ENCODE assay signal across 18 cellular contexts in the genomic region with DNA sequence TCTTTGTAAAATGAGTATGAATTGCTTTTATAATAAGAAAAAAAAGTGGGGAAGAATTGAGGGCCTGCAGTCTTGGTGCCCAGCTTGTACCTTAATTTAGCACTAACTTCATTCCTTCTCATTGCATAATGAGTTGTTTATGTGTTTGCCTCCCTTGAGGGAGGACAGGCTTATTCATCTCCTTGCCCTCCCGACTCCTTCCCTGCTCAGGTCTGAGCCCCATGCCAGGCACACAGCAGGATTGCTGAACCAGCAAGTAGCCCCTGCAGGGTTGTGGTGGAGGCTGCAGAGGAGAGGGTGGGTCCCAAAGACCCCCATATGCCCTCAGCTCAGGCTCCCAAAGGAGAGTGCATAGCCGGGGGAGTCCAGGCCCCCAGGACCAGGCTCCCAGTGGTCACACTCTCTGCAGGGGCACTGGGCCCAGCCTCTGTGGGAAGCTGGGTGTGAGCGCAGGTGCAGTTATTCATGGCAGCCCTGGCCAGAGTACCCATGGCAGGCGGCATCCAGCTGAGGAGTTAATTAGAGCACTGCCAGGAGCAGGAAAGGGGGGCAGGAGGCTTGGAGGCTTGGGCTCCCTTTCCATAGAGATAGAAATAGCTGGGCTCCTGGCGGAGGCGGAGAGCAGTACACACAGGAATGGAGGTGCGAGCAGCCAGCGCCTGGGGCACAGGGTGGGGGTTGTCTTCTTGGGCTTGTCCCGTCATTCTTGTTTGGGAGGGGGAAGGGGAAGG. TPM values are rescaled to one million over a fixed set of nuclear protein-coding genes. Genes with fewer than 3 reads are reported as not detected.
A peak's percentile ranks its signal among the peaks of the same experiment; 100 is the strongest.
DNase-seq lines count a peak whose midpoint lies in the region; ATAC-seq and TF ChIP-seq lines count a peak whose summit lies in the region.
"Had no signal": no experiment of that assay in that cellular context is flagged by ENCODE, and none has a peak within 500 bp of the region (broad histone marks: within the 10 kb centered on the region; RNA-seq: fewer than 3 reads in every experiment).

No MANE protein-coding gene starts in this region.

- H3K4me3 ChIP-seq in heart right ventricle (no peak overlapping the region), left ventricle myocardium inferior (no peak overlapping the region), Panc1 (ENCODE audit: low read depth in 2 of 2, low read length in 2 of 2) (no peak overlapping the region), spleen (no peak overlapping the region)
- H3K4me3 ChIP-seq: colonic mucosa, esophagus muscularis mucosa, ovary, vagina had no signal

- H3K4me3 Mint-ChIP-seq in endothelial cell (ENCODE audit: unreplicated experiment), result no peak overlapping the region
- H3K4me3 Mint-ChIP-seq: CD8-positive, alpha-beta memory T cell; HFFc6; T-helper 17 cell had no signal

- H3K9me3 Mint-ChIP-seq in endothelial cell (ENCODE audit: unreplicated experiment), result no peaks in the 10 kb centered on the region
- H3K9me3 Mint-ChIP-seq: CD8-positive, alpha-beta memory T cell; HFFc6 had no signal

- ATAC-seq in heart right ventricle (peak in 7 of 8 donors; percentile 10 to 79 (median 43)), Panc1 (peak; percentile 47), left cardiac atrium (peak; percentile 45 to 60)
- ATAC-seq: T-helper 17 cell had no signal

- peaks cover 3% of the 10 kb centered on the region for H3K4me1 Mint-ChIP-seq in endothelial cell (ENCODE audit: unreplicated experiment)
- H3K4me1 Mint-ChIP-seq: CD8-positive, alpha-beta memory T cell had no signal

- H3K36me3 Mint-ChIP-seq in endothelial cell (ENCODE audit: low read depth, unreplicated experiment), result no peaks in the 10 kb centered on the region

- H3K27me3 ChIP-seq in heart right ventricle (peaks cover 0 to 17% (median 0%) of the 10 kb centered on the region in 7 donors), left ventricle myocardium inferior (ENCODE audit: low read depth) (peaks cover 59% of the 10 kb centered on the region), Panc1 (ENCODE audit: control insufficient read depth, insufficient read depth, low read length) (no peaks in the 10 kb centered on the region), spleen (replicated peaks in 1 of 7) (peaks cover 0 to 26% (median 0%) of the 10 kb centered on the region in 7 donors)
- H3K27me3 ChIP-seq: colonic mucosa, ovary, vagina had no signal

- POLR2A ChIA-PET in Panc1 (lab: Charles Lee), result no interaction called here

- in situ Hi-C loops in Panc1 (cut with HindIII; ENCODE audit: low pct_unique_long_range_greater_than_20kb, low sequenced_read_pairs), result no loop called here

- DNase-seq in heart right ventricle, result peak in 1 of 2 donors; percentile 30
- DNase-seq in left ventricle myocardium inferior, result no peak
- DNase-seq in Panc1 (ENCODE audit: low read depth, low spot score), result no peak
- peak; percentile 24 for DNase-seq in left cardiac atrium
- peak; percentile 41 for DNase-seq in spleen
- no peak for DNase-seq in endothelial cell (ENCODE audit: low spot score)
- DNase-seq in RKO (ENCODE audit: low spot score), result no peak
- no peak for DNase-seq in NCI-H2171 (lab: John Stamatoyannopoulos, UW)
- DNase-seq: CD8-positive, alpha-beta memory T cell; colonic mucosa; HFFc6; IMR-90; NCI-H82; ovary; stimulated activated CD4-positive, alpha-beta T cell treated with anti-CD3 and anti-CD28 coated beads, Interleukin-12 subunit alpha, Interleukin-12 subunit beta, amount 100 ng/mL, for 4 hours; T-helper 17 cell had no signal

- WGBS in heart right ventricle, 2 donors, result 55 to 56% methylated on average over 9 of the region's 9 CpGs
- 58 to 74% (median 64%) methylated on average over 7 to 9 of the region's 9 CpGs for WGBS in spleen, 5 donors

- no peak for TF ChIP-seq POLR2A in spleen (IDR thresholded peaks at IDR 0.05)

- CTCF ChIA-PET in Panc1 (lab: Charles Lee), result no interaction called here

- TF ChIP-seq CTCF in heart right ventricle (IDR thresholded peaks at IDR 0.05), result no peak
- TF ChIP-seq CTCF in left ventricle myocardium inferior (IDR thresholded peaks at IDR 0.05; ENCODE audit: borderline replicate concordance), result no peak
- no peak for TF ChIP-seq CTCF in Panc1 (IDR thresholded peaks at IDR 0.05)
- no peak for TF ChIP-seq CTCF in spleen (IDR thresholded peaks at IDR 0.05 in 8 of 11, conservative IDR thresholded peaks at IDR 0.05 in 3 of 11)
- TF ChIP-seq CTCF in endothelial cell (IDR thresholded peaks at IDR 0.05; ENCODE audit: unreplicated experiment), result no peak

- H3K36me3 ChIP-seq in heart right ventricle (no peaks in the 10 kb centered on the region), left ventricle myocardium inferior (no peaks in the 10 kb centered on the region), Panc1 (ENCODE audit: control insufficient read depth, insufficient read depth, low read length) (no peaks in the 10 kb centered on the region), spleen (no peaks in the 10 kb centered on the region)
- H3K36me3 ChIP-seq: colonic mucosa, esophagus muscularis mucosa, ovary, vagina had no signal

- no peaks in the 10 kb centered on the region for H3K9me3 ChIP-seq in heart right ventricle
- H3K9me3 ChIP-seq in left ventricle myocardium inferior (replicated peaks), result no peaks in the 10 kb centered on the region
- H3K9me3 ChIP-seq in Panc1 (ENCODE audit: control insufficient read depth, insufficient read depth, low read depth, low read length), result no peaks in the 10 kb centered on the region
- H3K9me3 ChIP-seq in spleen, result no peaks in the 10 kb centered on the region
- H3K9me3 ChIP-seq: colonic mucosa, esophagus muscularis mucosa, ovary, vagina had no signal

- BruUV-seq in Panc1 (replicated peaks; lab: Mats Ljungman, UMichigan), result no TSS peak

- peak overlapping the region in 3 of 10 donors; percentile 11 to 56 (median 39) for H3K27ac ChIP-seq in heart right ventricle
- no peak overlapping the region for H3K27ac ChIP-seq in left ventricle myocardium inferior (replicated peaks)
- H3K27ac ChIP-seq in Panc1 (ENCODE audit: low read length), result no peak overlapping the region
- H3K27ac ChIP-seq in spleen, result no peak overlapping the region
- H3K27ac ChIP-seq: colonic mucosa, esophagus muscularis mucosa, ovary, vagina had no signal

- intact Hi-C loops in heart right ventricle (cut with DNase I) (no loop called here), left ventricle myocardium inferior (cut with micrococcal nuclease) (no loop called here), Panc1 (cut with micrococcal nuclease; ENCODE audit: unreplicated experiment) (no loop called here), left cardiac atrium (cut with DNase I) (no loop called here), spleen (cut with DNase I; ENCODE audit: low total_unique reads) (no loop called here)

- no peak overlapping the region for H3K27ac Mint-ChIP-seq in endothelial cell (ENCODE audit: unreplicated experiment)
- H3K27ac Mint-ChIP-seq: CD8-positive, alpha-beta memory T cell; HFFc6; T-helper 17 cell had no signal

- H3K27me3 Mint-ChIP-seq in endothelial cell (ENCODE audit: unreplicated experiment), result peaks cover 6% of the 10 kb centered on the region

- H3K4me1 ChIP-seq in heart right ventricle (no peaks in the 10 kb centered on the region), left ventricle myocardium inferior (no peaks in the 10 kb centered on the region), Panc1 (ENCODE audit: control insufficient read depth, insufficient read depth, low read length) (peaks cover 7% of the 10 kb centered on the region), spleen (no peaks in the 10 kb centered on the region)
- H3K4me1 ChIP-seq: colonic mucosa, esophagus muscularis mucosa, vagina had no signal

RNA-seq across cellular contexts. Expression of a gene that starts 28.2 kb away (rescaled TPM):
- 1 to 10 TPM in 1 of 10 donors, under 1 TPM in 9; 0.05 to 1.0 (median 0.24) TPM for total RNA-seq in heart right ventricle
- polyA plus RNA-seq in heart right ventricle, result under 1 TPM; 0.09 to 0.59 TPM
- 0.60 TPM for total RNA-seq in left ventricle myocardium inferior
- 1.5 TPM for total RNA-seq in Panc1 (2021; ENCODE audit: unreplicated experiment)
- 1.6 TPM for polyA plus RNA-seq in Panc1 (2012; ENCODE audit: insufficient read length)
- total RNA-seq in left cardiac atrium, result 1 to 10 TPM; 2.4 to 3.5 TPM
- 1 to 10 TPM in 1 of 7 donors, under 1 TPM in 6; 0.44 to 1.0 (median 0.58) TPM for total RNA-seq in spleen
- polyA plus RNA-seq in spleen, result under 1 TPM; 0.27 to 0.48 (median 0.48) TPM
- total RNA-seq in endothelial cell (ENCODE audit: unreplicated experiment), result 2.5 TPM
- total RNA-seq: HFFc6, IMR-90 had no signal
- polyA plus RNA-seq: IMR-90 had no signal

RNA-seq across cellular contexts. Expression of a gene that starts 49.7 kb away (rescaled TPM):
- total RNA-seq in heart right ventricle (1 to 10 TPM in 4 of 10 donors, under 1 TPM in 4, not detected in 2; 0.19 to 4.3 (median 1.0) TPM), left ventricle myocardium inferior (8.7 TPM), Panc1 (2021; ENCODE audit: unreplicated experiment) (0.64 TPM), left cardiac atrium (10 to 100 TPM; 38.9 to 83.6 TPM), spleen (not detected), endothelial cell (ENCODE audit: unreplicated experiment) (3.5 TPM)
- polyA plus RNA-seq in heart right ventricle (1 to 10 TPM in 1 of 2 donors, under 1 TPM in 1; 0.42 to 1.9 TPM), spleen (1 to 10 TPM in 1 of 3 donors, under 1 TPM in 1, not detected in 1; 0.09 to 3.6 TPM)
- 1.2 TPM for polyA plus RNA-seq in Panc1 (2012; ENCODE audit: insufficient read length)
- total RNA-seq: CD8-positive, alpha-beta memory T cell; HFFc6; IMR-90; T-helper 17 cell had no signal
- polyA plus RNA-seq: IMR-90 had no signal

Comparison
In these comparisons a context has a peak if more than half of its experiments do, and no peak if none do; other contexts are left out.
1. DNase-seq: peak in left cardiac atrium (single experiment) and spleen (single experiment); none in left ventricle myocardium inferior (single experiment), Panc1 (single experiment), endothelial cell (single experiment), RKO (single experiment) and NCI-H2171 (single experiment).
2. Peak in every context shown above with its lines, with median percentiles within 50 percentile points of each other: ATAC-seq.